Comparison of ENCODE assay signal across 28 cellular contexts in the genomic region with DNA sequence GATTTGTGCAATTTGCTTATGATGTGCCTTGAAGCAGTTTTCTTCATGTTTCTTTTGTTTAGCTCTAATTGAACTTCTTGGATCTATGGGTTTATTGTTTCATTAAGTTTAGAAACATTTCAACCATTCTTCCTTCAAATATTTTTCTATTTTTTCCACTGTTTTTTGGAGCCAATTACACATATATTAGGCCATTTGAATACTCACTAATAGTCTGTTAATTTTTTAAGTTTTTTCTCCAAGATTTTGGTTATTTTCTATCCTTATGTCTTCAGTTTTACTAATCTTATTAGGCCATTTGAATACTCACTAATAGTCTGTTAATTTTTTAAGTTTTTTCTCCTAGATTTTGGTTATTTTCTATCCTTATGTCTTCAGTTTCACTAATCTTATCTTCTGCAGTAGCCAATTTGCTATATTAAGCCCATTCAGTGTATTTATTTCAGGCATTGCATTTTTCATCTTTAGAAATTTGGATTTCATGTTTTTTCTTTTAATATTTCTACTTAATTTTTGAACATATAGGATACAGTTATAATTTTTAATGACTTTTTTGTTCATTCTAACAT.
"Had no signal": no experiment of that assay in that cellular context is flagged by ENCODE, and none has a peak within 500 bp of the region (broad histone marks: within the 10 kb centered on the region; RNA-seq: fewer than 3 reads in every experiment).

No MANE protein-coding gene starts in this region.

- ATAC-seq: activated naive CD4-positive, alpha-beta T cell treated with anti-CD3 and anti-CD28 coated beads, Interleukin-2, amount 50 U/mL, for 72 hours; activated T-cell treated with anti-CD3 and anti-CD28 coated beads, Interleukin-2, amount 50 U/mL, for 72 hours; gastroesophageal sphincter; WTC11 had no signal

- H3K4me3 ChIP-seq: ascending aorta, coronary artery, dorsolateral prefrontal cortex, esophagus squamous epithelium, gastroesophageal sphincter had no signal

- H3K36me3 ChIP-seq: ascending aorta, brain microvascular endothelial cell, esophagus squamous epithelium, gastroesophageal sphincter had no signal

- DNase-seq: activated CD4-positive, alpha-beta memory T cell treated with anti-CD3 and anti-CD28 coated beads, Interleukin-2, amount 10 ng/mL, durations not matched to agents 7 days and 5 days; activated CD4-positive, alpha-beta T cell treated with anti-CD3 and anti-CD28 coated beads for 1 hour; activated CD4-positive, alpha-beta T cell treated with anti-CD3 and anti-CD28 coated beads for 4 hours; activated CD4-positive, alpha-beta T cell treated with anti-CD3 and anti-CD28 coated beads, Interleukin-2, amount 10 ng/mL, durations not matched to agents 7 days and 5 days; activated CD4-positive, alpha-beta T cell treated with anti-CD3 and anti-CD28 coated beads, Interleukin-2, amount 50 U/mL, for 4 hours; activated CD8-positive, alpha-beta memory T cell treated with anti-CD3 and anti-CD28 coated beads, Interleukin-2, amount 50 U/mL, for 48 hours; activated gamma-delta T cell; activated naive CD4-positive, alpha-beta T cell; activated naive CD4-positive, alpha-beta T cell treated with anti-CD3 and anti-CD28 coated beads, Interleukin-2, amount 10 ng/mL, durations not matched to agents 7 days and 5 days; activated naive CD8-positive, alpha-beta T cell treated with anti-CD3 and anti-CD28 coated beads, Interleukin-2, amount 10 ng/mL, durations not matched to agents 7 days and 5 days; activated T-cell treated with anti-CD3 and anti-CD28 coated beads for 4 hours; activated T-cell treated with anti-CD3 and anti-CD28 coated beads, Interleukin-2, amount 50 U/mL, for 24 hours; activated T-cell treated with anti-CD3 and anti-CD28 coated beads, Interleukin-2, amount 50 U/mL, for 72 hours; brain microvascular endothelial cell; dorsolateral prefrontal cortex; effector memory CD4-positive, alpha-beta T cell; esophagus squamous epithelium; foreskin melanocyte; T-helper 2 cell had no signal

- H3K27me3 ChIP-seq: ascending aorta, brain microvascular endothelial cell, dorsolateral prefrontal cortex, esophagus squamous epithelium, gastroesophageal sphincter had no signal

- H3K27ac ChIP-seq: ascending aorta, brain microvascular endothelial cell, coronary artery, dorsolateral prefrontal cortex, epithelial cell of prostate, esophagus squamous epithelium, gastroesophageal sphincter, VCaP had no signal

- FAIRE-seq: bronchial epithelial cell, endothelial cell of umbilical vein had no signal
